ENCODE assay signal across 11 cellular contexts in the genomic region with DNA sequence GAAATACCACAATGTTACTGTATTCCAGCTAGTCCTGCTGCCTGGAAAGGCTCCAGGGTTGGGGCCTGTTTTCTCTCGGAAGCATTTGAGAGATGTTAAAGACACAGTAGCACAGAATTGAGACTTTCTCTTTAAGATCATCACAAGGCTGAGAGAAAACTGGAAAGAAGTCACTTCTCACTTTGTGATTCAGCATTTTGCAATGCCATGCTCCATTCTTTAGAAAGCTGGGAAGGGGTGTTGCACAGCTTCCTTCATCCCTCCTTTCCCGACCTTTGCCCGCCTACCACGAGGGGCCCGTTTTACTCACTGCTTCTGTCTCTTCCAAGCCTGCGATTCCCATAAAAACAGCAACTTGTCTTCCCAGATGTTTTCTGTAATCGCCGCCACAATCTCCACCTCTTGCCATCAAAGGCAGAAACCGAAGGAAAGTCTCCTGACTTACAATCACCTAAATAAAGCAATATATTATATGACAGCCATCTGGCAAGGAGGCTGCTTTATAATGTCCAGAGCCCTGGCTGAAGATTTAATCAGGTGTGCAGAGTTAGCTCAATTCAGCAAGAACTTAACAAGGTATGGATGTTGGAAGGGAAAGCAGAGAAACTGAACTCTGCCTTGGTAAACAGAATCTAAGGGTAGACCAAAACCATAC. TPM values are rescaled to one million over a fixed set of nuclear protein-coding genes. Genes with fewer than 3 reads are reported as not detected.
DNase-seq lines count a peak whose midpoint lies in the region; ATAC-seq and TF ChIP-seq lines count a peak whose summit lies in the region.
"Had no signal": no experiment of that assay in that cellular context is flagged by ENCODE, and none has a peak within 500 bp of the region (broad histone marks: within the 10 kb centered on the region; RNA-seq: fewer than 3 reads in every experiment).

No MANE protein-coding gene starts in this region.

- peak overlapping the region; percentile 92 for H3K27ac Mint-ChIP-seq in HFFc6

- no TSS peak for BruUV-seq in OCI-LY7 (replicated peaks; lab: Mats Ljungman, UMichigan)

- H3K9me3 ChIP-seq in left lung = no peaks in the 10 kb centered on the region
- H3K9me3 ChIP-seq in thyroid gland = no peaks in the 10 kb centered on the region
- no peaks in the 10 kb centered on the region for H3K9me3 ChIP-seq in OCI-LY7 (ENCODE audit: low read length)

- H3K4me1 ChIP-seq in left lung = peaks cover 21 to 55% of the 10 kb centered on the region in 2 donors
- H3K4me1 ChIP-seq in thyroid gland = peaks cover 29 to 50% of the 10 kb centered on the region in 2 donors
- peaks cover 19% of the 10 kb centered on the region for H3K4me1 ChIP-seq in OCI-LY7 (ENCODE audit: insufficient read depth, low read length, poor library complexity, severe bottlenecking)

- no peaks in the 10 kb centered on the region for H3K79me2 ChIP-seq in OCI-LY7 (ENCODE audit: insufficient read depth, low read depth, low read length)

- no peaks in the 10 kb centered on the region for H3K9me2 ChIP-seq in OCI-LY7 (ENCODE audit: insufficient read depth, low read length)

- POLR2A ChIA-PET in OCI-LY7 (lab: Charles Lee) = interaction anchor here (1.5 kb wide), 1 partner anchor 326 kb away, joined by 3 read pairs; no protein-coding TSS in a partner anchor

- H3K4me2 ChIP-seq in OCI-LY7 (ENCODE audit: low read length) = no peak overlapping the region

- no peaks in the 10 kb centered on the region for H3K27me3 ChIP-seq in brain microvascular endothelial cell (replicated peaks)
- H3K27me3 ChIP-seq in left lung = no peaks in the 10 kb centered on the region
- H3K27me3 ChIP-seq in thyroid gland = no peaks in the 10 kb centered on the region

- 66 to 67% methylated on average over 9 of the region's 9 CpGs for whole genome bisulfite sequencing in thyroid gland, 2 donors

- TF ChIP-seq CTCF in HFFc6 (IDR thresholded peaks at IDR 0.05) = no peak
- TF ChIP-seq CTCF in brain microvascular endothelial cell (IDR thresholded peaks at IDR 0.05; ENCODE audit: low read depth, low read length, missing control alignments) = no peak
- no peak for TF ChIP-seq CTCF in left lung (IDR thresholded peaks at IDR 0.05)
- no peak for TF ChIP-seq CTCF in thyroid gland (IDR thresholded peaks at IDR 0.05)
- no peak for TF ChIP-seq CTCF in OCI-LY7 (conservative IDR thresholded peaks at IDR 0.05; ENCODE audit: low read length)

- H3K36me3 ChIP-seq in brain microvascular endothelial cell (replicated peaks) (no peaks in the 10 kb centered on the region), left lung (peaks cover 0 to 46% of the 10 kb centered on the region in 2 donors), thyroid gland (peaks cover 11 to 26% of the 10 kb centered on the region in 2 donors), OCI-LY7 (ENCODE audit: insufficient read depth, low read length) (no peaks in the 10 kb centered on the region)

- DNase-seq in HFFc6 = peak; percentile 83
- DNase-seq in brain microvascular endothelial cell = peak; percentile 81
- DNase-seq in left lung = peak in 1 of 2 donors; percentile 62
- DNase-seq in thyroid gland = peak; percentile 40 to 63
- DNase-seq in NCI-H1105 treated with DMSO at 0.1 percent for 48 hours (lab: John Stamatoyannopoulos, UW) = no peak
- DNase-seq in OCI-LY7 (ENCODE audit: low spot score) = no peak
- DNase-seq: effector CD4-positive, alpha-beta T cell; KG1 had no signal

- H3K36me3 Mint-ChIP-seq in HFFc6 (ENCODE audit: low read depth) = no peaks in the 10 kb centered on the region

- peaks cover 41% of the 10 kb centered on the region for H3K4me1 Mint-ChIP-seq in HFFc6 (ENCODE audit: low read depth)

- H4K20me1 ChIP-seq in OCI-LY7 (ENCODE audit: insufficient read depth, low read length) = no peaks in the 10 kb centered on the region

- no peaks in the 10 kb centered on the region for H3K9me3 Mint-ChIP-seq in HFFc6

- H2AFZ ChIP-seq in OCI-LY7 (ENCODE audit: low read length) = no peak overlapping the region

- no peak for TF ChIP-seq POLR2A in thyroid gland (IDR thresholded peaks at IDR 0.05)

- CTCF ChIA-PET in OCI-LY7 (lab: Charles Lee; ENCODE audit: unreplicated experiment) = no interaction called here

- H3K4me3 ChIP-seq in brain microvascular endothelial cell (ENCODE audit: low read depth, low read length) = no peak overlapping the region
- no peak overlapping the region for H3K4me3 ChIP-seq in left lung
- H3K4me3 ChIP-seq in thyroid gland (replicated peaks in 1 of 3) = no peak overlapping the region
- H3K4me3 ChIP-seq in OCI-LY7 (ENCODE audit: low read depth, low read length, poor library complexity, severe bottlenecking) = no peak overlapping the region

- H3K27ac ChIP-seq in brain microvascular endothelial cell = peak overlapping the region; percentile 78
- peak overlapping the region; percentile 6 to 62 for H3K27ac ChIP-seq in left lung
- H3K27ac ChIP-seq in thyroid gland = peak overlapping the region in 2 of 3 donors; percentile 39 to 52
- H3K27ac ChIP-seq in OCI-LY7 (ENCODE audit: low read depth, low read length, poor library complexity, severe bottlenecking) = no peak overlapping the region
- H3K27ac ChIP-seq: VCaP had no signal

- intact Hi-C loops in left lung (cut with DNase I) = no loop called here
- intact Hi-C loops in thyroid gland (cut with DNase I) = no loop called here
- intact Hi-C loops in OCI-LY7 (cut with micrococcal nuclease; ENCODE audit: unreplicated experiment) = no loop called here

- no peaks in the 10 kb centered on the region for H3K27me3 Mint-ChIP-seq in HFFc6 (ENCODE audit: insufficient read depth)

- peak; percentile 67 for ATAC-seq in left lung
- ATAC-seq in GM18498 (IDR thresholded peaks at IDR 0.05; ENCODE audit: unreplicated experiment) = no peak
- ATAC-seq in HG03520 (IDR thresholded peaks at IDR 0.05; ENCODE audit: unreplicated experiment) = no peak

- H3K4me3 Mint-ChIP-seq in HFFc6 = peak overlapping the region; percentile 83

- in situ Hi-C loops in brain microvascular endothelial cell (cut with HindIII; ENCODE audit: low pct_ligation_motif_present, low sequenced_read_pairs) = no loop called here

RNA-seq across cellular contexts. Expression of a gene that starts 18.9 kb away (rescaled TPM):
- total RNA-seq in HFFc6 (2021; fragmentation: NEBNext Ultra II Directional; extraction: Animal tissue kit (Norgen Biotek cat#: 25700)) = 1 to 10 TPM; 2.8 to 3.9 (median 3.0) TPM
- total RNA-seq in left lung (10 to 100 TPM; 18.4 to 22.6 TPM), thyroid gland (10 to 100 TPM; 15.6 to 50.4 (median 26.7) TPM), OCI-LY7 (2022) (10.3 and 11.9 TPM in 2 replicates)
- 8.4 and 9.5 TPM in 2 replicates for total RNA-seq in OCI-LY7 (2014; rRNA removed; shearing (Covaris generic))

RNA-seq across cellular contexts. Expression of a gene that starts 44.9 kb away (rescaled TPM):
- 10 to 100 TPM; 16.1 to 25.6 (median 21.1) TPM for total RNA-seq in HFFc6 (2021; fragmentation: NEBNext Ultra II Directional; extraction: Animal tissue kit (Norgen Biotek cat#: 25700))
- 10 to 100 TPM; 41.9 to 42.9 TPM for total RNA-seq in left lung
- 10 to 100 TPM; 24.1 to 47.0 (median 30.1) TPM for total RNA-seq in thyroid gland
- total RNA-seq in OCI-LY7 (2014; rRNA removed; shearing (Covaris generic)) = 70.3 and 81.7 TPM in 2 replicates
- 81.3 and 84.5 TPM in 2 replicates for total RNA-seq in OCI-LY7 (2022)

Comparison
In these comparisons a context has a peak if more than half of its experiments do, and no peak if none do; other contexts are left out.
1. DNase-seq: peak in HFFc6 (single experiment), brain microvascular endothelial cell (single experiment) and thyroid gland (2 of 2); none in NCI-H1105 treated with DMSO at 0.1 percent for 48 hours (single experiment) and OCI-LY7 (single experiment).